ENCODE assay signal across 9 cellular contexts in the genomic region with DNA sequence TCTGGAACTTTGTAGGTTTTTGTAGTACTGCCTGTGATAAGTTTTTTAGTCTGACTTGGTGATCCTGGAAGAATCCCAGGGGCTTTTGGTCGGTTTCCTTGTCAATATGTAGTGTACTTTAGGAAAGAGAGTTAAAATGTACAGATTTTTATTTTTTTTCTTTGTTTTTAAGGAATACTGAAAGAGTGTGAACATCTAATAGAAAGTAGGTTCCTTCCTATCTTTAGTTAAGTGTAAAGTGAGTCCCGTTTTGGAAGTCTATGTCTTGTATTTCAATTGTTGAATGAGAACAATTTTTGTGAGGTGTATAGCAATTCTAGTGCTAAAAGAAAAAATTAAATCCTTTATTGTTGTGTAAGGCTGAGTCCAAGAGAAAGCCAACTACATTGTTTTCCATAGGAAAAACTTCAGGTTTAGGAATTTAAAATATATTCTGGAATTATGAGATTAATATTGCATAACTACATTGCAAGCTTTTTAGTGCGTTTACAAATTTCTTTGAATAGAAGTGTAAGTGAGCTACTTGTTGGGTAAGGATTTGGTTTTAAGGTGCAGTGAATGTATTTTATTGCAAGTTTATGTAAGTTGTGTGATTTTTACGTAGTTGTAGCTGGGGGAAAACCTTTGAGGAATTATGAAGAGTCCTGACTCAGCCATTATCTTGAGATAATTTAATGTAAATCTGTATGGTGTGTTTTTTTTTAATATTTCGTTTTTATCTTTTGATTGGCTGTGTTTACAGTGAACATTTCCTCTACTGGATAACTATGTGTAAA. TPM values are rescaled to one million over a fixed set of nuclear protein-coding genes. Genes with fewer than 3 reads are reported as not detected.
DNase-seq lines count a peak whose midpoint lies in the region; ATAC-seq and TF ChIP-seq lines count a peak whose summit lies in the region.
"Had no signal": no experiment of that assay in that cellular context is flagged by ENCODE, and none has a peak within 500 bp of the region (broad histone marks: within the 10 kb centered on the region; RNA-seq: fewer than 3 reads in every experiment).

No MANE protein-coding gene starts in this region.

- CTCF ChIA-PET in BJ (lab: Yijun Ruan, JAX), result interaction anchor here (0.6 to 0.8 kb wide), 2 partner anchors 19 to 120 kb away, joined by 3 read pairs; no protein-coding TSS in a partner anchor

- peaks cover 9% of the 10 kb centered on the region; the same call in 1 of the 2 replicates for H3F3A ChIP-seq in MM.1S (ENCODE audit: insufficient read depth, low read length)

- H3K9me2 ChIP-seq in MM.1S (replicated peaks; ENCODE audit: insufficient read depth, low read length), result no peaks in the 10 kb centered on the region

- TF ChIP-seq CTCF in BJ (IDR thresholded peaks at IDR 0.05; ENCODE audit: insufficient read depth, low read depth, low read length) (no peak), MM.1S (IDR thresholded peaks at IDR 0.05; ENCODE audit: low read length) (no peak), dorsolateral prefrontal cortex (IDR thresholded peaks at IDR 0.05 in 54 of 56, conservative IDR thresholded peaks at IDR 0.05 in 2 of 56; ENCODE audit: low read depth in 1 of 56, partially characterized antibody in 56 of 56) (no peak), natural killer cell (IDR thresholded peaks at IDR 0.05) (no peak)

- no peaks in the 10 kb centered on the region for H3K36me3 Mint-ChIP-seq in natural killer cell

- intact Hi-C loops in dorsolateral prefrontal cortex (cut with DNase I) (loop anchor here (10.0 kb wide), 3 partner anchors 101 to 211 kb away; a partner anchor contains a TSS), natural killer cell (cut with micrococcal nuclease) (loop anchor here (10.0 kb wide), 3 partner anchors 301 to 811 kb away; a partner anchor contains a TSS)

- H3K27me3 Mint-ChIP-seq in natural killer cell (ENCODE audit: low read depth in 2 of 2), result peaks cover 0 to 3% of the 10 kb centered on the region in 2 donors

- peaks cover 64% of the 10 kb centered on the region for H3K79me2 ChIP-seq in MM.1S (ENCODE audit: low read length)

- peaks cover 26 to 27% of the 10 kb centered on the region in 2 donors for H3K4me1 Mint-ChIP-seq in natural killer cell

- no peaks in the 10 kb centered on the region for H3K9me3 Mint-ChIP-seq in natural killer cell

- H3K9ac ChIP-seq in MM.1S (ENCODE audit: low read length), result peak overlapping the region; percentile 85

- ATAC-seq in natural killer cell, result no peak

- peak overlapping the region; percentile 84 for H3K27ac ChIP-seq in MM.1S (ENCODE audit: low read length)
- H3K27ac ChIP-seq in dorsolateral prefrontal cortex, result peak overlapping the region in 57 of 59 donors; percentile 77 to 100 (median 98)

- POLR2A ChIA-PET in BJ (lab: Charles Lee), result no interaction called here

- H3K4me2 ChIP-seq in MM.1S (ENCODE audit: low read depth, low read length), result peak overlapping the region; percentile 72

- H3K4me3 ChIP-seq in BJ (ENCODE audit: low read depth, low read length) (peak overlapping the region; percentile 92), MM.1S (ENCODE audit: low read length) (peak overlapping the region; percentile 85), dorsolateral prefrontal cortex (peak overlapping the region; percentile 67 to 99 (median 92))

- H3K36me3 ChIP-seq in BJ (ENCODE audit: control insufficient read depth, insufficient read depth, low read length), result no peaks in the 10 kb centered on the region
- H3K36me3 ChIP-seq in MM.1S (replicated peaks; ENCODE audit: insufficient read depth, low read length), result no peaks in the 10 kb centered on the region

- H3K4me1 ChIP-seq in MM.1S (ENCODE audit: low read length), result peaks cover 29% of the 10 kb centered on the region

- H3K27me3 ChIP-seq in BJ (ENCODE audit: control insufficient read depth, insufficient read depth, low read length) (no peaks in the 10 kb centered on the region), MM.1S (replicated peaks; ENCODE audit: insufficient read depth, low read length) (no peaks in the 10 kb centered on the region), dorsolateral prefrontal cortex (no peaks in the 10 kb centered on the region)

- H3K9me3 ChIP-seq in MM.1S (replicated peaks; ENCODE audit: insufficient read depth, low read length), result no peaks in the 10 kb centered on the region

- no peak overlapping the region for H2AFZ ChIP-seq in MM.1S (ENCODE audit: low read length)

- H3K27ac Mint-ChIP-seq in natural killer cell, result peak overlapping the region; percentile 91

- peaks cover 54% of the 10 kb centered on the region for H4K20me1 ChIP-seq in MM.1S (ENCODE audit: insufficient read depth, low read length)

- H3K4me3 Mint-ChIP-seq in natural killer cell, result peak overlapping the region; percentile 90

- no peak for DNase-seq in BJ (ENCODE audit: low read depth)
- DNase-seq in MM.1S, result no peak
- no peak for DNase-seq in dorsolateral prefrontal cortex
- DNase-seq in natural killer cell, result no peak
- no peak for DNase-seq in MV-4-11 (lab: John Stamatoyannopoulos, UW)
- DNase-seq in GOT3 (lab: John Stamatoyannopoulos, UW), result no peak
- no peak for DNase-seq in DMS53 (lab: John Stamatoyannopoulos, UW)
- DNase-seq in foreskin melanocyte, result no peak

RNA-seq across cellular contexts. Expression of a gene that starts 1.7 kb away (rescaled TPM):
- polyA plus RNA-seq in BJ (2011; rRNA removed), result 170 and 301 TPM in 2 replicates
- polyA minus RNA-seq in BJ (2011; rRNA and poly(A)+ RNA removed), result 55.0 and 62.3 TPM in 2 replicates
- 100 to 1,000 TPM; 189 to 323 (median 265) TPM for total RNA-seq in dorsolateral prefrontal cortex
- total RNA-seq in natural killer cell, result 100 to 1,000 TPM; 175 to 186 (median 182) TPM

RNA-seq across cellular contexts. Expression of a gene that starts 29.7 kb away (rescaled TPM):
- polyA plus RNA-seq in BJ (2011; rRNA removed), result 0.05 and 0.20 TPM in 2 replicates
- polyA minus RNA-seq in BJ (2011; rRNA and poly(A)+ RNA removed), result not detected in 2 replicates
- total RNA-seq in dorsolateral prefrontal cortex, result 1 to 10 TPM in 7 of 120 experiments, under 1 TPM in 71, not detected in 42; 0.12 to 2.2 (median 0.46) TPM
- total RNA-seq in natural killer cell, result not detected
- total RNA-seq: T-helper 1 cell treated with Interleukin-12 subunit alpha and Interleukin-12 subunit beta and Interleukin-4 antibody, amounts not matched to agents 30 ng/mL and 1 ng/mL, for 36 hours had no signal
